Comparison of ENCODE assay signal across 19 cellular contexts in the genomic region with DNA sequence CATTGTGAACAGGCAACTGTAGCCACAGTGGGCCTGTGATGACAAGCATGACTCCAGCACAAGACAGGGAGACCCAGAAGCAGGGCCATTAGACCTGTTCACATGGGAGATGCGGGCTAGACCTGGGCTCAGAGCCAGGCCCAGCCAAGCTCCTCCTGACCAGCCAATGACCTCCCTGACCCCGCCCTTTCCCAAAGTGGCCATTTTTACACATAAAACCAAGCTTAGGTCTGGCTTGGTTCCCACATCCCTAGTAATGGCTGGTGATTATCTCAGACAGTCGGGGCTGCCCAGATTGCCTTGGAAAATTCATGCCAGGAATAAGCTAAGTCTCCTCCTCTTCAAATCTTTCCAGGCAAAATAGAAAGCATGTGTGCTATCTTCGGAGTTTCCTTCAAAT.
DNase-seq lines count a peak whose midpoint lies in the region; ATAC-seq, FAIRE-seq and TF ChIP-seq lines count a peak whose summit lies in the region.
"Had no signal": no experiment of that assay in that cellular context is flagged by ENCODE, and none has a peak within 500 bp of the region (broad histone marks: within the 10 kb centered on the region; RNA-seq: fewer than 3 reads in every experiment).

No MANE protein-coding gene starts in this region.

- no peak for TF ChIP-seq POLR2A in breast epithelium (IDR thresholded peaks at IDR 0.05)

- POLR2A ChIA-PET in CD8-positive, alpha-beta T cell (lab: Charles Lee) = no interaction called here

- DNase-seq in EL (peak; percentile 14), RCC 7860 (ENCODE audit: low spot score) (no peak), fibroblast of villous mesenchyme (ENCODE audit: low read depth) (peak; percentile 39), sciatic nerve (ENCODE audit: low spot score) (peak; percentile 63), left lung (no peak), breast epithelium (ENCODE audit: low spot score in 2 of 2) (no peak)
- DNase-seq in CD8-positive, alpha-beta T cell = no peak
- DNase-seq: activated CD8-positive, alpha-beta T cell treated with anti-CD3 and anti-CD28 coated beads, Interleukin-2, amount 10 ng/mL, durations not matched to agents 7 days and 5 days; activated effector memory CD4-positive, alpha-beta T cell treated with Interleukin-2 at 50 U/mL for 16 hours; C1 segment of cervical spinal cord; effector CD4-positive, alpha-beta T cell; foreskin melanocyte; NCI-H2107; stimulated activated CD4-positive, alpha-beta T cell treated with anti-CD3 and anti-CD28 coated beads, Interleukin-12 subunit alpha, Interleukin-12 subunit beta, amount 100 ng/mL, for 4 hours had no signal

- no peak overlapping the region for H3K4me3 Mint-ChIP-seq in CD8-positive, alpha-beta T cell
- H3K4me3 Mint-ChIP-seq: activated CD8-positive, alpha-beta T cell treated with anti-CD3 and anti-CD28 coated beads, Interleukin-2, amount 10 ng/mL, durations not matched to agents 7 days and 5 days; brain; mesothelial cell of epicardium had no signal

- H3K4me1 ChIP-seq in left lung (peaks cover 0 to 3% of the 10 kb centered on the region in 2 donors), breast epithelium (peaks cover 0 to 8% of the 10 kb centered on the region in 2 donors)
- H3K4me1 ChIP-seq in CD8-positive, alpha-beta T cell (ENCODE audit: insufficient read depth, low read length) = no peaks in the 10 kb centered on the region

- no peak for TF ChIP-seq CTCF in fibroblast of villous mesenchyme (IDR thresholded peaks at IDR 0.05; ENCODE audit: insufficient read depth, low read depth, low read length)
- TF ChIP-seq CTCF in left lung (IDR thresholded peaks at IDR 0.05) = no peak
- no peak for TF ChIP-seq CTCF in CD8-positive, alpha-beta T cell (IDR thresholded peaks at IDR 0.05)
- no peak for TF ChIP-seq CTCF in breast epithelium (IDR thresholded peaks at IDR 0.05)

- intact Hi-C loops in sciatic nerve (cut with DNase I) (no loop called here), left lung (cut with DNase I) (no loop called here), breast epithelium (cut with DNase I; ENCODE audit: low total_unique reads) (no loop called here)
- intact Hi-C loops in CD8-positive, alpha-beta T cell (cut with DNase I, micrococcal nuclease) = no loop called here

- H3K36me3 ChIP-seq in left lung (no peaks in the 10 kb centered on the region), breast epithelium (no peaks in the 10 kb centered on the region)
- no peaks in the 10 kb centered on the region for H3K36me3 ChIP-seq in CD8-positive, alpha-beta T cell (ENCODE audit: insufficient read depth, low read length)

- H3K27me3 Mint-ChIP-seq in CD8-positive, alpha-beta T cell (ENCODE audit: low read depth) = no peaks in the 10 kb centered on the region

- no peaks in the 10 kb centered on the region for H3K4me1 Mint-ChIP-seq in CD8-positive, alpha-beta T cell (ENCODE audit: low read depth)
- H3K4me1 Mint-ChIP-seq: mesothelial cell of epicardium had no signal

- no peak overlapping the region for H3K27ac ChIP-seq in left lung
- H3K27ac ChIP-seq in CD8-positive, alpha-beta T cell (ENCODE audit: low read depth, low read length) = no peak overlapping the region
- peak overlapping the region in 1 of 2 donors; percentile 9 for H3K27ac ChIP-seq in breast epithelium
- H3K27ac ChIP-seq: SK-N-MC had no signal

- ATAC-seq in sciatic nerve (peak; percentile 77), GM19328 (IDR thresholded peaks at IDR 0.05; ENCODE audit: unreplicated experiment) (no peak), left lung (no peak)
- ATAC-seq in CD8-positive, alpha-beta T cell = no peak
- ATAC-seq: activated CD8-positive, alpha-beta T cell treated with anti-CD3 and anti-CD28 coated beads, Interleukin-2, amount 10 ng/mL, durations not matched to agents 7 days and 5 days had no signal

- FAIRE-seq in RCC 7860 (lab: Jason Lieb, UNC) = peak; percentile 43
- FAIRE-seq: GM12892 had no signal

- H3K27me3 ChIP-seq in left lung = no peaks in the 10 kb centered on the region
- no peaks in the 10 kb centered on the region for H3K27me3 ChIP-seq in CD8-positive, alpha-beta T cell (ENCODE audit: insufficient read depth, low read length)
- H3K27me3 ChIP-seq in breast epithelium = no peaks in the 10 kb centered on the region

- H3K4me3 ChIP-seq in fibroblast of villous mesenchyme (ENCODE audit: low read depth, low read length) (no peak overlapping the region), left lung (no peak overlapping the region), breast epithelium (no peak overlapping the region)
- H3K4me3 ChIP-seq in CD8-positive, alpha-beta T cell (ENCODE audit: low read depth, low read length) = no peak overlapping the region
- H3K4me3 ChIP-seq: SK-N-MC had no signal

- no peak overlapping the region for H3K27ac Mint-ChIP-seq in CD8-positive, alpha-beta T cell
- H3K27ac Mint-ChIP-seq: activated CD8-positive, alpha-beta T cell treated with anti-CD3 and anti-CD28 coated beads, Interleukin-2, amount 10 ng/mL, durations not matched to agents 7 days and 5 days; brain; mesothelial cell of epicardium had no signal

- H3K36me3 Mint-ChIP-seq in CD8-positive, alpha-beta T cell = no peaks in the 10 kb centered on the region
- H3K36me3 Mint-ChIP-seq: brain, mesothelial cell of epicardium had no signal

- no peaks in the 10 kb centered on the region for H3K9me3 Mint-ChIP-seq in CD8-positive, alpha-beta T cell
- H3K9me3 Mint-ChIP-seq: mesothelial cell of epicardium had no signal

- H3K9me3 ChIP-seq in left lung (no peaks in the 10 kb centered on the region), breast epithelium (no peaks in the 10 kb centered on the region)
- H3K9me3 ChIP-seq in CD8-positive, alpha-beta T cell (ENCODE audit: low read length) = no peaks in the 10 kb centered on the region

- CTCF ChIA-PET in CD8-positive, alpha-beta T cell (lab: Charles Lee) = interaction anchor here (1.6 kb wide), 1 partner anchor 10 kb away, joined by 3 read pairs; no protein-coding TSS in a partner anchor

Comparison
In these comparisons a context has a peak if more than half of its experiments do, and no peak if none do; other contexts are left out.
1. DNase-seq: peak in EL (single experiment), fibroblast of villous mesenchyme (single experiment) and sciatic nerve (single experiment); none in RCC 7860 (single experiment), left lung (0 of 2), CD8-positive, alpha-beta T cell (0 of 7) and breast epithelium (0 of 2).